In genomic region chr1:245650441-245650840, GRCh38 we compare ENCODE assay signal across 20 cellular contexts.
DNase-seq lines count a peak whose midpoint lies in the region; ATAC-seq and TF ChIP-seq lines count a peak whose summit lies in the region.
"Had no signal": no experiment of that assay in that cellular context is flagged by ENCODE, and none has a peak within 500 bp of the region (broad histone marks: within the 10 kb centered on the region; RNA-seq: fewer than 3 reads in every experiment).

No MANE protein-coding gene starts in this region.

- no peak overlapping the region for H3K4ac ChIP-seq in trophoblast cell (ENCODE audit: low read depth, low read length)

- H3K4me1 ChIP-seq in cardiac muscle cell (ENCODE audit: low read depth) (peaks cover 52% of the 10 kb centered on the region), heart right ventricle (no peaks in the 10 kb centered on the region), Karpas-422 (ENCODE audit: low read length) (peaks cover 87% of the 10 kb centered on the region), endodermal cell (ENCODE audit: control insufficient read depth, insufficient read depth, low read length) (peaks cover 8% of the 10 kb centered on the region), trophoblast cell (ENCODE audit: control insufficient read depth in 1 of 2, insufficient read depth in 2 of 2, low read length in 2 of 2) (peaks cover 11 to 20% of the 10 kb centered on the region in 2 experiments)
- H3K4me1 ChIP-seq: BE2C had no signal

- H2BK5ac ChIP-seq in trophoblast cell (ENCODE audit: low read depth, low read length, poor library complexity) = no peak overlapping the region

- H3K79me1 ChIP-seq in trophoblast cell (ENCODE audit: low read length) = peaks cover 4% of the 10 kb centered on the region

- H3K27me3 Mint-ChIP-seq in endodermal cell (ENCODE audit: insufficient read depth) = peaks cover 23% of the 10 kb centered on the region
- peaks cover 15% of the 10 kb centered on the region for H3K27me3 Mint-ChIP-seq in activated CD4-positive, alpha-beta T cell treated with anti-CD3 and anti-CD28 coated beads for 36 hours

- H3K79me2 ChIP-seq in Karpas-422 (ENCODE audit: low read length) (no peaks in the 10 kb centered on the region), trophoblast cell (ENCODE audit: control insufficient read depth, insufficient read depth, low read length, poor library complexity) (no peaks in the 10 kb centered on the region)

- no peak overlapping the region for H3K4me3 Mint-ChIP-seq in endodermal cell
- no peak overlapping the region for H3K4me3 Mint-ChIP-seq in activated CD4-positive, alpha-beta T cell treated with anti-CD3 and anti-CD28 coated beads for 36 hours
- H3K4me3 Mint-ChIP-seq: CD14-positive monocyte; CD4-positive, alpha-beta memory T cell; CD4-positive, CD25-positive, alpha-beta regulatory T cell had no signal

- no peaks in the 10 kb centered on the region for H3K9me3 ChIP-seq in cardiac muscle cell (ENCODE audit: low read depth)
- H3K9me3 ChIP-seq in heart right ventricle = no peaks in the 10 kb centered on the region
- no peaks in the 10 kb centered on the region for H3K9me3 ChIP-seq in Karpas-422 (ENCODE audit: low read length)
- H3K9me3 ChIP-seq in endodermal cell (ENCODE audit: control insufficient read depth, low read length) = peaks cover 17% of the 10 kb centered on the region
- H3K9me3 ChIP-seq in trophoblast cell (ENCODE audit: insufficient read depth, low read depth, low read length) = peaks cover 8% of the 10 kb centered on the region
- H3K9me3 ChIP-seq: BE2C, BLaER1 had no signal

- no peak overlapping the region for H2AFZ ChIP-seq in Karpas-422 (ENCODE audit: low read length)
- H2AFZ ChIP-seq in trophoblast cell (ENCODE audit: insufficient read depth, low read length, poor library complexity) = no peak overlapping the region

- no peak overlapping the region for H3K23ac ChIP-seq in trophoblast cell (ENCODE audit: low read length)

- H3K4me2 ChIP-seq in Karpas-422 (ENCODE audit: low read depth, low read length, poor library complexity, severe bottlenecking) (peak overlapping the region; percentile 47), trophoblast cell (ENCODE audit: low read length) (no peak overlapping the region)
- H3K4me2 ChIP-seq: BLaER1 had no signal

- no peak overlapping the region for H2BK12ac ChIP-seq in trophoblast cell (ENCODE audit: low read length)

- H3K36me3 ChIP-seq in cardiac muscle cell = peaks cover 15% of the 10 kb centered on the region
- H3K36me3 ChIP-seq in heart right ventricle = no peaks in the 10 kb centered on the region
- peaks cover 6% of the 10 kb centered on the region; the same call in 1 of the 2 replicates for H3K36me3 ChIP-seq in Karpas-422 (ENCODE audit: insufficient read depth, low read length)
- H3K36me3 ChIP-seq in endodermal cell (ENCODE audit: control insufficient read depth, insufficient read depth, low read length) = peaks cover 17% of the 10 kb centered on the region
- peaks cover 5 to 26% of the 10 kb centered on the region in 2 experiments for H3K36me3 ChIP-seq in trophoblast cell (ENCODE audit: control insufficient read depth in 1 of 2, insufficient read depth in 2 of 2, low read length in 2 of 2)
- H3K36me3 ChIP-seq: BLaER1 had no signal

- ATAC-seq in heart right ventricle (no peak), GM18858 (IDR thresholded peaks at IDR 0.05; ENCODE audit: unreplicated experiment) (no peak)
- ATAC-seq in activated CD4-positive, alpha-beta T cell treated with anti-CD3 and anti-CD28 coated beads for 36 hours = no peak

- H3K9me2 ChIP-seq in Karpas-422 (replicated peaks; ENCODE audit: insufficient read depth, low read length) = no peaks in the 10 kb centered on the region

- H3K18ac ChIP-seq in trophoblast cell (ENCODE audit: low read length) = no peak overlapping the region

- no peak overlapping the region for H3K14ac ChIP-seq in trophoblast cell (ENCODE audit: low read length)

- no peak overlapping the region for H2AK5ac ChIP-seq in trophoblast cell (ENCODE audit: low read length)

- H3K27ac Mint-ChIP-seq in endodermal cell = no peak overlapping the region
- no peak overlapping the region for H3K27ac Mint-ChIP-seq in activated CD4-positive, alpha-beta T cell treated with anti-CD3 and anti-CD28 coated beads for 36 hours
- H3K27ac Mint-ChIP-seq: CD4-positive, alpha-beta memory T cell had no signal

- CTCF ChIA-PET in activated CD4-positive, alpha-beta T cell treated with anti-CD3 and anti-CD28 coated beads for 36 hours (lab: Charles Lee) = no interaction called here

- H3K27ac ChIP-seq in cardiac muscle cell = peak overlapping the region; percentile 98
- no peak overlapping the region for H3K27ac ChIP-seq in heart right ventricle
- peak overlapping the region; percentile 83 for H3K27ac ChIP-seq in Karpas-422 (ENCODE audit: low read length)
- no peak overlapping the region for H3K27ac ChIP-seq in endodermal cell (ENCODE audit: low read depth, low read length)
- H3K27ac ChIP-seq in trophoblast cell (ENCODE audit: low read depth, low read length) = no peak overlapping the region
- H3K27ac ChIP-seq: BLaER1 had no signal

- peaks cover 43% of the 10 kb centered on the region for H3K36me3 Mint-ChIP-seq in endodermal cell (ENCODE audit: low read depth)
- no peaks in the 10 kb centered on the region for H3K36me3 Mint-ChIP-seq in activated CD4-positive, alpha-beta T cell treated with anti-CD3 and anti-CD28 coated beads for 36 hours (ENCODE audit: low read depth)
- H3K36me3 Mint-ChIP-seq: CD4-positive, alpha-beta memory T cell; CD4-positive, CD25-positive, alpha-beta regulatory T cell had no signal

- no peaks in the 10 kb centered on the region for H4K20me1 ChIP-seq in Karpas-422 (ENCODE audit: insufficient read depth, low read depth, low read length)
- H4K20me1 ChIP-seq: BLaER1 had no signal

- POLR2A ChIA-PET in activated CD4-positive, alpha-beta T cell treated with anti-CD3 and anti-CD28 coated beads for 36 hours (lab: Charles Lee) = no interaction called here

- peak overlapping the region; percentile 17 for H4K8ac ChIP-seq in trophoblast cell (ENCODE audit: low read depth, low read length)

- H3K9ac ChIP-seq in Karpas-422 (ENCODE audit: low read length) (peak overlapping the region; percentile 44), endodermal cell (ENCODE audit: extremely low read depth, low read length, poor library complexity, severe bottlenecking) (no peak overlapping the region), trophoblast cell (ENCODE audit: low read length) (no peak overlapping the region)
- H3K9ac ChIP-seq: BLaER1 had no signal

- no peak for TF ChIP-seq CTCF in cardiac muscle cell (IDR thresholded peaks at IDR 0.05; ENCODE audit: low read depth, low read length)
- no peak for TF ChIP-seq CTCF in heart right ventricle (IDR thresholded peaks at IDR 0.05)
- no peak for TF ChIP-seq CTCF in endodermal cell (conservative IDR thresholded peaks at IDR 0.05)

- H3K4me3 ChIP-seq in cardiac muscle cell = no peak overlapping the region
- no peak overlapping the region for H3K4me3 ChIP-seq in heart right ventricle
- H3K4me3 ChIP-seq in Karpas-422 (ENCODE audit: low read length) = 0 out of 2 replicates have a peak overlapping the region, but pooled peaks have one; percentile 17
- no peak overlapping the region for H3K4me3 ChIP-seq in endodermal cell (ENCODE audit: low read length)
- no peak overlapping the region for H3K4me3 ChIP-seq in trophoblast cell (ENCODE audit: low read depth, low read length)
- H3K4me3 ChIP-seq: BLaER1 had no signal

- H3K27me3 ChIP-seq in cardiac muscle cell (no peaks in the 10 kb centered on the region), heart right ventricle (peaks cover 0 to 4% (median 0%) of the 10 kb centered on the region in 7 donors), Karpas-422 (ENCODE audit: low read length) (no peaks in the 10 kb centered on the region), endodermal cell (ENCODE audit: control insufficient read depth, insufficient read depth, low read length, poor library complexity, severe bottlenecking) (no peaks in the 10 kb centered on the region), trophoblast cell (ENCODE audit: insufficient read depth, low read length) (no peaks in the 10 kb centered on the region)
- H3K27me3 ChIP-seq: BE2C, BLaER1 had no signal

- no peak for DNase-seq in cardiac muscle cell (ENCODE audit: low read depth in 1 of 2, low spot score in 1 of 2)
- no peak for DNase-seq in heart right ventricle
- DNase-seq in Karpas-422 = no peak
- DNase-seq in endodermal cell = peak; percentile 16
- DNase-seq in trophoblast cell = peak; percentile 66 to 83
- DNase-seq in activated CD4-positive, alpha-beta T cell treated with anti-CD3 and anti-CD28 coated beads for 36 hours = no peak
- DNase-seq in Kasumi-1 (lab: John Stamatoyannopoulos, UW) = no peak
- DNase-seq: 8988T; ACHN; BE2C; C1 segment of cervical spinal cord; Caco-2; Calu3; CD4-positive, alpha-beta memory T cell; CD4-positive, CD25-positive, alpha-beta regulatory T cell; DMS79 treated with DMSO at 0.1 percent for 48 hours; GF-D8 had no signal

- H3K4me1 Mint-ChIP-seq in endodermal cell = peaks cover 30% of the 10 kb centered on the region
- H3K4me1 Mint-ChIP-seq in activated CD4-positive, alpha-beta T cell treated with anti-CD3 and anti-CD28 coated beads for 36 hours = peaks cover 17% of the 10 kb centered on the region
- H3K4me1 Mint-ChIP-seq: CD4-positive, alpha-beta memory T cell had no signal

- intact Hi-C loops in heart right ventricle (cut with DNase I) = no loop called here
- intact Hi-C loops in activated CD4-positive, alpha-beta T cell treated with anti-CD3 and anti-CD28 coated beads for 36 hours (cut with DNase I, micrococcal nuclease) = no loop called here

- H2BK120ac ChIP-seq in trophoblast cell (ENCODE audit: insufficient read depth, low read length, poor library complexity) = no peak overlapping the region

- H4K91ac ChIP-seq in trophoblast cell (ENCODE audit: low read depth, low read length) = no peak overlapping the region

- WGBS in heart right ventricle, 2 donors = 94 to 95% methylated on average over 4 of the region's 4 CpGs
- WGBS in endodermal cell (ENCODE audit: insufficient coverage in 1 of 2, insufficient read length in 1 of 2), 2 experiments = 98 to 100% methylated on average over 3 to 4 of the region's 4 CpGs
- WGBS in trophoblast cell (ENCODE audit: extremely low coverage, insufficient coverage, insufficient read length) = no CpG with 5 or more reads among the region's 4 CpGs

- peaks cover 22% of the 10 kb centered on the region for H3K9me3 Mint-ChIP-seq in endodermal cell
- H3K9me3 Mint-ChIP-seq in activated CD4-positive, alpha-beta T cell treated with anti-CD3 and anti-CD28 coated beads for 36 hours (ENCODE audit: low read depth) = peaks cover 1% of the 10 kb centered on the region

- no peak overlapping the region for H4K12ac ChIP-seq in trophoblast cell (ENCODE audit: low read depth, low read length)

Comparison
In these comparisons a context has a peak if more than half of its experiments do, and no peak if none do; other contexts are left out.
1. H3K27ac ChIP-seq: peak in cardiac muscle cell (single experiment) and Karpas-422 (single experiment); none in heart right ventricle (0 of 10), endodermal cell (single experiment) and trophoblast cell (single experiment).
2. DNase-seq: peak in endodermal cell (single experiment) and trophoblast cell (2 of 2); none in cardiac muscle cell (0 of 2), heart right ventricle (0 of 2), Karpas-422 (single experiment), activated CD4-positive, alpha-beta T cell treated with anti-CD3 and anti-CD28 coated beads for 36 hours (single experiment) and Kasumi-1 (0 of 2).